In genomic region chr12:25089738-25090137, GRCh38 we compare ENCODE assay signal across 11 cellular contexts.
DNase-seq lines count a peak whose midpoint lies in the region; ATAC-seq and TF ChIP-seq lines count a peak whose summit lies in the region.
"Had no signal": no experiment of that assay in that cellular context is flagged by ENCODE, and none has a peak within 500 bp of the region (broad histone marks: within the 10 kb centered on the region; RNA-seq: fewer than 3 reads in every experiment).

No MANE protein-coding gene starts in this region.

- peaks cover 19% of the 10 kb centered on the region for H3K4me1 Mint-ChIP-seq in activated naive CD8-positive, alpha-beta T cell (ENCODE audit: low read depth)
- peaks cover 39 to 55% (median 53%) of the 10 kb centered on the region in 3 donors for H3K4me1 Mint-ChIP-seq in naive B cell
- H3K4me1 Mint-ChIP-seq: nephron had no signal

- no peaks in the 10 kb centered on the region for H3K9me3 Mint-ChIP-seq in activated naive CD8-positive, alpha-beta T cell (ENCODE audit: low read depth)
- peaks cover 0 to 6% (median 0%) of the 10 kb centered on the region in 7 donors for H3K9me3 Mint-ChIP-seq in naive B cell

- H3K27ac Mint-ChIP-seq in activated naive CD8-positive, alpha-beta T cell: peak overlapping the region; percentile 55
- H3K27ac Mint-ChIP-seq in naive B cell: peak overlapping the region; percentile 2 to 74 (median 67)
- H3K27ac Mint-ChIP-seq: nephron had no signal

- H3K4me2 ChIP-seq in DOHH2 (ENCODE audit: low read length): no peak overlapping the region

- peaks cover 97% of the 10 kb centered on the region for H3K36me3 ChIP-seq in DOHH2 (ENCODE audit: control insufficient read depth, low read length)

- no peaks in the 10 kb centered on the region for H3K27me3 ChIP-seq in DOHH2 (ENCODE audit: control insufficient read depth, low read length)

- TF ChIP-seq CTCF in DOHH2 (IDR thresholded peaks at IDR 0.05; ENCODE audit: low read depth, low read length, poor library complexity, severe bottlenecking): no peak

- peaks cover 88% of the 10 kb centered on the region for H3K79me2 ChIP-seq in DOHH2 (ENCODE audit: control insufficient read depth, low read length)

- DNase-seq in Jurkat, Clone E6-1 (ENCODE audit: low read depth, low spot score): peak; percentile 33
- DNase-seq in naive B cell (no peak), hypothalamus (lab: John Stamatoyannopoulos, UW) (no peak), OCI-M1 (lab: John Stamatoyannopoulos, UW) (no peak), superior temporal gyrus (ENCODE audit: extremely low spot score) (no peak)
- DNase-seq: DMS153, MV-4-11, NCI-H69 had no signal

- H3K27ac ChIP-seq in DOHH2 (ENCODE audit: low read depth, low read length): peak overlapping the region; percentile 41

- H3K27me3 Mint-ChIP-seq in activated naive CD8-positive, alpha-beta T cell: no peaks in the 10 kb centered on the region
- H3K27me3 Mint-ChIP-seq in naive B cell: no peaks in the 10 kb centered on the region

- peaks cover 34% of the 10 kb centered on the region for H3K36me3 Mint-ChIP-seq in activated naive CD8-positive, alpha-beta T cell
- H3K36me3 Mint-ChIP-seq in naive B cell: peaks cover 63 to 75% of the 10 kb centered on the region in 2 donors

- H3K4me3 Mint-ChIP-seq in activated naive CD8-positive, alpha-beta T cell: no peak overlapping the region
- peak overlapping the region in 1 of 8 donors; percentile 71 for H3K4me3 Mint-ChIP-seq in naive B cell
- H3K4me3 Mint-ChIP-seq: nephron had no signal

- peaks cover 14% of the 10 kb centered on the region; the same call in 1 of the 2 replicates for H4K20me1 ChIP-seq in DOHH2 (ENCODE audit: control insufficient read depth, insufficient read depth, low read depth, low read length)

- no peak overlapping the region for H3K4me3 ChIP-seq in DOHH2 (ENCODE audit: low read length)
- no peak overlapping the region for H3K4me3 ChIP-seq in Jurkat, Clone E6-1 (ENCODE audit: low read length)

- H3K9me3 ChIP-seq in DOHH2 (ENCODE audit: control insufficient read depth, insufficient read depth, low read length): no peaks in the 10 kb centered on the region

- peaks cover 51% of the 10 kb centered on the region for H3K4me1 ChIP-seq in DOHH2 (ENCODE audit: control insufficient read depth, low read length)

- no peak for ATAC-seq in naive B cell (ENCODE audit: low read depth in 2 of 2)

- H3F3A ChIP-seq in DOHH2 (ENCODE audit: control insufficient read depth, insufficient read depth): peaks cover 85% of the 10 kb centered on the region

- H3K9me2 ChIP-seq in DOHH2 (replicated peaks; ENCODE audit: control insufficient read depth, low read length): no peaks in the 10 kb centered on the region
